In the genomic region with DNA sequence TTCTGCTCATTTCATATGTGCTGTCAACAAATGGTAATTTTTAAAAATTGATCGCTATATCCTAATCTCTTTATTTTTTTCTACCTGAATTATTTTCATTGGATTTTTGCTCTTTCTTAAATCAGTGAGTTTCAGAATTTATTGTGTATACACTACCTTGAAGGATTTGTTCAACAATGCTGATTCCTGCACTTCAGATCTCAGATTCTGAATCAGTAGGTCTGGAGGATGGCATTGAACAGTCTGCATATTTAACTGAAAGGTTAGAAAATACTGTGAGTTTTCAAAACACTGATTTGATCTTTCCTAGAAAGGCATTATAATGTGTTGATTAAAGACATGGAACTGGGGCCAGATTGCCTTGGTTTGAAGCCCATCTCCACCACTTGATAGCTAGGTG, we compare ENCODE assay signal across 1 cellular context.
TF ChIP-seq lines count a peak whose summit lies in the region.

No MANE protein-coding gene starts in this region.

TF ChIP-seq in GM23338, 12 proteins besides CTCF, POLR2A, EP300 and RAD21 (continued from another document):
- TF ChIP-seq ZNF462 (CRISPR knock-in tag; IDR thresholded peaks at IDR 0.05) (no peak), EZH2phosphoT487 (IDR thresholded peaks at IDR 0.05; ENCODE audit: unreplicated experiment) (no peak), EZH2 (IDR thresholded peaks at IDR 0.05; ENCODE audit: low read depth, unreplicated experiment) (no peak), JUNB (IDR thresholded peaks at IDR 0.05; ENCODE audit: unreplicated experiment) (no peak), NANOG (IDR thresholded peaks at IDR 0.05; ENCODE audit: borderline replicate concordance) (no peak), POLR2AphosphoS5 (IDR thresholded peaks at IDR 0.05; ENCODE audit: low read depth) (no peak)
- TF ChIP-seq, protein P1, sequence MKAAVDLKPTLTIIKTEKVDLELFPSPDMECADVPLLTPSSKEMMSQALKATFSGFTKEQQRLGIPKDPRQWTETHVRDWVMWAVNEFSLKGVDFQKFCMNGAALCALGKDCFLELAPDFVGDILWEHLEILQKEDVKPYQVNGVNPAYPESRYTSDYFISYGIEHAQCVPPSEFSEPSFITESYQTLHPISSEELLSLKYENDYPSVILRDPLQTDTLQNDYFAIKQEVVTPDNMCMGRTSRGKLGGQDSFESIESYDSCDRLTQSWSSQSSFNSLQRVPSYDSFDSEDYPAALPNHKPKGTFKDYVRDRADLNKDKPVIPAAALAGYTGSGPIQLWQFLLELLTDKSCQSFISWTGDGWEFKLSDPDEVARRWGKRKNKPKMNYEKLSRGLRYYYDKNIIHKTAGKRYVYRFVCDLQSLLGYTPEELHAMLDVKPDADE (IDR thresholded peaks at IDR 0.05) = no peak
